In the genomic region with DNA sequence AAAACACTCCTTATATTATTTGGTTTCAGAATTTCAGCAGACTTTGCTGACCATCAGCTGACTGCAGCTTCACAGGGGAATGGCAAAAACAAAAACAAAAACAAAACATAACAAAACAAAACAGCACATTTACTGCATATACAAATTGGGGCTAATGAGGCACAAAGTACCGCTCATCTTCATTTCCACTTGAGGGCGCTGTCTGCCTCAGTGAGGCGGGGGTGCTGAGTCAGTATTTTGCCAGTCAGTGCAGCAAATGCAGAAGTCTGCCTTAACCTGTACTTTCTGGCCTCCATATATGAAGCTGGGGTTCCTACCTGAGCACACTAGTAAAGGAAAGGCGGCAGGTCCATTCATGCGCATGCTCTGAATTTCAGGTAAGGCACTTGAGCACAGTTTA, we compare ENCODE assay signal across 8 cellular contexts. TPM values are rescaled to one million over a fixed set of nuclear protein-coding genes. Genes with fewer than 3 reads are reported as not detected.
DNase-seq lines count a peak whose midpoint lies in the region; ATAC-seq and TF ChIP-seq lines count a peak whose summit lies in the region.

No MANE protein-coding gene starts in this region.

- in situ Hi-C loops in ACHN (cut with HindIII; ENCODE audit: low pct_ligation_motif_present, low pct_unique_long_range_greater_than_20kb, low sequenced_read_pairs): no loop called here

- no peaks in the 10 kb centered on the region for H3K9me3 Mint-ChIP-seq in activated CD4-positive, alpha-beta memory T cell treated with anti-CD3 and anti-CD28 coated beads, Interleukin-2, amount 10 ng/mL, durations not matched to agents 7 days and 5 days
- peaks cover 2% of the 10 kb centered on the region for H3K9me3 Mint-ChIP-seq in glutamatergic neuron (ENCODE audit: unreplicated experiment)
- H3K9me3 Mint-ChIP-seq in stimulated activated effector memory CD8-positive, alpha-beta T cell treated with anti-CD3 and anti-CD28 coated beads, Interleukin-12 subunit alpha, Interleukin-12 subunit beta, amount 100 ng/mL, for 72 hours: no peaks in the 10 kb centered on the region

- peak; percentile 75 for ATAC-seq in GM18502 (IDR thresholded peaks at IDR 0.05; ENCODE audit: poor library complexity, unreplicated experiment)
- ATAC-seq in stimulated activated effector memory CD8-positive, alpha-beta T cell treated with anti-CD3 and anti-CD28 coated beads, Interleukin-12 subunit alpha, Interleukin-12 subunit beta, amount 100 ng/mL, for 72 hours: peak; percentile 81

- peaks cover 7% of the 10 kb centered on the region for H3K4me1 ChIP-seq in Loucy (ENCODE audit: insufficient read depth, low read length, poor library complexity, severe bottlenecking)

- peak overlapping the region; percentile 41 for H3K4me2 ChIP-seq in Loucy (ENCODE audit: low read depth, low read length, poor library complexity, severe bottlenecking)

- no peaks in the 10 kb centered on the region for H3K79me2 ChIP-seq in Loucy (ENCODE audit: insufficient read depth, low read length)

- no peak overlapping the region for H3K27ac Mint-ChIP-seq in activated CD4-positive, alpha-beta memory T cell treated with anti-CD3 and anti-CD28 coated beads, Interleukin-2, amount 10 ng/mL, durations not matched to agents 7 days and 5 days
- H3K27ac Mint-ChIP-seq in glutamatergic neuron (ENCODE audit: unreplicated experiment): no peak overlapping the region
- H3K27ac Mint-ChIP-seq in stimulated activated effector memory CD8-positive, alpha-beta T cell treated with anti-CD3 and anti-CD28 coated beads, Interleukin-12 subunit alpha, Interleukin-12 subunit beta, amount 100 ng/mL, for 72 hours: no peak overlapping the region

- POLR2A ChIA-PET in activated CD4-positive, alpha-beta memory T cell treated with anti-CD3 and anti-CD28 coated beads, Interleukin-2, amount 10 ng/mL, durations not matched to agents 7 days and 5 days (lab: Charles Lee): interaction anchor here (1.2 to 1.4 kb wide), 5 partner anchors 53 to 298 kb away, joined by 4 to 6 read pairs (median 5); no protein-coding TSS in a partner anchor

- TF ChIP-seq CTCF in Loucy (conservative IDR thresholded peaks at IDR 0.05; ENCODE audit: low read length) (peak; percentile 96), glutamatergic neuron (IDR thresholded peaks at IDR 0.05; ENCODE audit: partially characterized antibody, unreplicated experiment) (peak; percentile 38)

- H2AFZ ChIP-seq in Loucy (ENCODE audit: low read length): peak overlapping the region; percentile 82

- H3K4me3 Mint-ChIP-seq in activated CD4-positive, alpha-beta memory T cell treated with anti-CD3 and anti-CD28 coated beads, Interleukin-2, amount 10 ng/mL, durations not matched to agents 7 days and 5 days: no peak overlapping the region
- H3K4me3 Mint-ChIP-seq in glutamatergic neuron (ENCODE audit: unreplicated experiment): no peak overlapping the region
- H3K4me3 Mint-ChIP-seq in stimulated activated effector memory CD8-positive, alpha-beta T cell treated with anti-CD3 and anti-CD28 coated beads, Interleukin-12 subunit alpha, Interleukin-12 subunit beta, amount 100 ng/mL, for 72 hours: no peak overlapping the region

- peak; percentile 63 for DNase-seq in ACHN
- DNase-seq in activated CD4-positive, alpha-beta memory T cell treated with anti-CD3 and anti-CD28 coated beads, Interleukin-2, amount 10 ng/mL, durations not matched to agents 7 days and 5 days: peak; percentile 79
- DNase-seq in glutamatergic neuron: peak; percentile 35
- peak; percentile 43 to 79 for DNase-seq in stimulated activated effector memory CD8-positive, alpha-beta T cell treated with anti-CD3 and anti-CD28 coated beads, Interleukin-12 subunit alpha, Interleukin-12 subunit beta, amount 100 ng/mL, for 72 hours (ENCODE audit: low spot score in 2 of 2)
- no peak for DNase-seq in NCI-H82 (lab: John Stamatoyannopoulos, UW)
- no peak for DNase-seq in retina

- no peaks in the 10 kb centered on the region for H3K9me3 ChIP-seq in Loucy (ENCODE audit: insufficient read depth, low read depth, low read length)

- peaks cover 8% of the 10 kb centered on the region for H3K27me3 Mint-ChIP-seq in activated CD4-positive, alpha-beta memory T cell treated with anti-CD3 and anti-CD28 coated beads, Interleukin-2, amount 10 ng/mL, durations not matched to agents 7 days and 5 days
- no peaks in the 10 kb centered on the region for H3K27me3 Mint-ChIP-seq in glutamatergic neuron (ENCODE audit: unreplicated experiment)

- H3F3A ChIP-seq in Loucy (ENCODE audit: low read depth): no peaks in the 10 kb centered on the region

- peaks cover 12% of the 10 kb centered on the region for H3K4me1 Mint-ChIP-seq in activated CD4-positive, alpha-beta memory T cell treated with anti-CD3 and anti-CD28 coated beads, Interleukin-2, amount 10 ng/mL, durations not matched to agents 7 days and 5 days
- no peaks in the 10 kb centered on the region for H3K4me1 Mint-ChIP-seq in glutamatergic neuron (ENCODE audit: low read depth, unreplicated experiment)
- no peaks in the 10 kb centered on the region for H3K4me1 Mint-ChIP-seq in stimulated activated effector memory CD8-positive, alpha-beta T cell treated with anti-CD3 and anti-CD28 coated beads, Interleukin-12 subunit alpha, Interleukin-12 subunit beta, amount 100 ng/mL, for 72 hours

- CTCF ChIA-PET in activated CD4-positive, alpha-beta memory T cell treated with anti-CD3 and anti-CD28 coated beads, Interleukin-2, amount 10 ng/mL, durations not matched to agents 7 days and 5 days (lab: Charles Lee): interaction anchor here (0.6 to 5.4 kb wide), 62 partner anchors 9 to 1777 kb away, joined by 3 to 119 read pairs (median 4); partner anchors contain the start of gene ATMIN

- H3K4me3 ChIP-seq in Loucy (ENCODE audit: low read length, poor library complexity, severe bottlenecking): no peak overlapping the region

- no peaks in the 10 kb centered on the region for H3K27me3 ChIP-seq in Loucy (ENCODE audit: insufficient read depth, low read length, poor library complexity, severe bottlenecking)

- H4K20me1 ChIP-seq in Loucy (ENCODE audit: insufficient read depth, low read length, poor library complexity, severe bottlenecking): no peaks in the 10 kb centered on the region

- H3K9ac ChIP-seq in Loucy (ENCODE audit: low read depth, low read length, poor library complexity, severe bottlenecking): no peak overlapping the region

- no peaks in the 10 kb centered on the region for H3K36me3 ChIP-seq in Loucy (ENCODE audit: insufficient read depth, low read length)

- H3K9me2 ChIP-seq in Loucy (replicated peaks; ENCODE audit: low read depth, low read length): no peaks in the 10 kb centered on the region

- H3K36me3 Mint-ChIP-seq in activated CD4-positive, alpha-beta memory T cell treated with anti-CD3 and anti-CD28 coated beads, Interleukin-2, amount 10 ng/mL, durations not matched to agents 7 days and 5 days (ENCODE audit: low read depth): no peaks in the 10 kb centered on the region
- no peaks in the 10 kb centered on the region for H3K36me3 Mint-ChIP-seq in glutamatergic neuron (ENCODE audit: unreplicated experiment)
- no peaks in the 10 kb centered on the region for H3K36me3 Mint-ChIP-seq in stimulated activated effector memory CD8-positive, alpha-beta T cell treated with anti-CD3 and anti-CD28 coated beads, Interleukin-12 subunit alpha, Interleukin-12 subunit beta, amount 100 ng/mL, for 72 hours

RNA-seq across cellular contexts. Expression of gene DYNLRB2, which starts 13.5 kb away (rescaled TPM):
- not detected for total RNA-seq in activated CD4-positive, alpha-beta memory T cell treated with anti-CD3 and anti-CD28 coated beads, Interleukin-2, amount 10 ng/mL, durations not matched to agents 7 days and 5 days
- not detected for total RNA-seq in glutamatergic neuron (ENCODE audit: unreplicated experiment)

Comparison
In these comparisons a context has a peak if more than half of its experiments do, and no peak if none do; other contexts are left out.
1. DNase-seq: peak in ACHN (single experiment), activated CD4-positive, alpha-beta memory T cell treated with anti-CD3 and anti-CD28 coated beads, Interleukin-2, amount 10 ng/mL, durations not matched to agents 7 days and 5 days (single experiment), glutamatergic neuron (single experiment) and stimulated activated effector memory CD8-positive, alpha-beta T cell treated with anti-CD3 and anti-CD28 coated beads, Interleukin-12 subunit alpha, Interleukin-12 subunit beta, amount 100 ng/mL, for 72 hours (2 of 2); none in NCI-H82 (single experiment) and retina (single experiment).